In genomic region chr15:77481670-77482069, GRCh38 we compare ENCODE assay signal across 16 cellular contexts.
DNase-seq lines count a peak whose midpoint lies in the region; ATAC-seq, FAIRE-seq and TF ChIP-seq lines count a peak whose summit lies in the region.
"Had no signal": no experiment of that assay in that cellular context is flagged by ENCODE, and none has a peak within 500 bp of the region (broad histone marks: within the 10 kb centered on the region; RNA-seq: fewer than 3 reads in every experiment).

No MANE protein-coding gene starts in this region.

- H3K9me3 ChIP-seq in gastroesophageal sphincter: no peaks in the 10 kb centered on the region
- H3K9me3 ChIP-seq in CD4-positive, alpha-beta T cell (ENCODE audit: control insufficient read depth, low read length): no peaks in the 10 kb centered on the region
- H3K9me3 ChIP-seq: BE2C, esophagus muscularis mucosa had no signal

- peaks cover 17 to 55% (median 19%) of the 10 kb centered on the region in 3 donors for H3K4me1 ChIP-seq in gastroesophageal sphincter
- H3K4me1 ChIP-seq: BE2C had no signal

- H3K4me3 ChIP-seq in epithelial cell of esophagus (ENCODE audit: low read length) (no peak overlapping the region), gastroesophageal sphincter (no peak overlapping the region)
- H3K4me3 ChIP-seq: esophagus muscularis mucosa had no signal

- in situ Hi-C loops in GM13976 (cut with MboI; ENCODE audit: low sequenced_read_pairs, unreplicated experiment): no loop called here

- POLR2A ChIA-PET in CD4-positive, alpha-beta T cell (lab: Charles Lee): no interaction called here

- no peak overlapping the region for H3K4me3 Mint-ChIP-seq in CD4-positive, alpha-beta T cell
- H3K4me3 Mint-ChIP-seq: activated T-helper 17 cell treated with anti-CD3 and anti-CD28 coated beads, Interleukin-2, amount 50 U/mL, for 72 hours had no signal

- FAIRE-seq in D721Med (lab: Jason Lieb, UNC): no peak

- no peak overlapping the region for H3K27ac Mint-ChIP-seq in CD4-positive, alpha-beta T cell
- H3K27ac Mint-ChIP-seq: activated T-helper 17 cell treated with anti-CD3 and anti-CD28 coated beads, Interleukin-2, amount 50 U/mL, for 72 hours had no signal

- TF ChIP-seq CTCF in epithelial cell of esophagus (IDR thresholded peaks at IDR 0.05; ENCODE audit: insufficient read depth, low read depth, low read length, missing control alignments): no peak
- TF ChIP-seq CTCF in GM13976 (IDR thresholded peaks at IDR 0.05; ENCODE audit: borderline replicate concordance, control extremely low read depth, extremely low read depth, insufficient read depth, missing control alignments): no peak
- TF ChIP-seq CTCF in gastroesophageal sphincter (IDR thresholded peaks at IDR 0.05): no peak
- no peak for TF ChIP-seq CTCF in D721Med (IDR thresholded peaks at IDR 0.05; ENCODE audit: insufficient read depth, missing control alignments)
- no peak for TF ChIP-seq CTCF in CD4-positive, alpha-beta T cell (IDR thresholded peaks at IDR 0.05)

- H3K36me3 ChIP-seq in gastroesophageal sphincter: peaks cover 2 to 61% of the 10 kb centered on the region in 2 donors

- CTCF ChIA-PET in CD4-positive, alpha-beta T cell (lab: Charles Lee): no interaction called here

- intact Hi-C loops in CD4-positive, alpha-beta T cell (cut with DNase I, micrococcal nuclease): no loop called here

- no peak for TF ChIP-seq POLR2A in gastroesophageal sphincter (IDR thresholded peaks at IDR 0.05)

- H3K27me3 Mint-ChIP-seq in CD4-positive, alpha-beta T cell: no peaks in the 10 kb centered on the region
- H3K27me3 Mint-ChIP-seq: activated T-helper 17 cell treated with anti-CD3 and anti-CD28 coated beads, Interleukin-2, amount 50 U/mL, for 72 hours had no signal

- H3K9me3 Mint-ChIP-seq in CD4-positive, alpha-beta T cell: no peaks in the 10 kb centered on the region
- H3K9me3 Mint-ChIP-seq: activated T-helper 17 cell treated with anti-CD3 and anti-CD28 coated beads, Interleukin-2, amount 50 U/mL, for 72 hours had no signal

- DNase-seq in EH (ENCODE audit: low read depth) (peak; percentile 84), NCI-H446 (lab: John Stamatoyannopoulos, UW) (peak; percentile 44 to 68), epithelial cell of esophagus (ENCODE audit: low read depth) (peak; percentile 68), lung microvascular endothelial cell (ENCODE audit: low read depth in 2 of 2) (peak; percentile 90 to 94), GM13976 (ENCODE audit: low spot score) (no peak), D721Med (ENCODE audit: insufficient read length, low spot score) (no peak)
- no peak for DNase-seq in CD4-positive, alpha-beta T cell
- DNase-seq: BE2C; caudate nucleus; NCI-H1092; occipital lobe; stimulated activated CD4-positive, alpha-beta T cell treated with anti-CD3 and anti-CD28 coated beads, Interleukin-4, amount 100 ng/mL, for 24 hours; stimulated activated naive CD8-positive, alpha-beta T cell treated with anti-CD3 and anti-CD28 coated beads, Interleukin-15, Interleukin-2, amounts not matched to agents 100 U/mL and 50 U/mL, for 24 hours had no signal

- peaks cover 2% of the 10 kb centered on the region for H3K4me1 Mint-ChIP-seq in CD4-positive, alpha-beta T cell (ENCODE audit: low read depth)

- H3K27ac ChIP-seq in gastroesophageal sphincter: peak overlapping the region in 2 of 4 donors; percentile 4 to 23
- no peak overlapping the region for H3K27ac ChIP-seq in CD4-positive, alpha-beta T cell (ENCODE audit: low read depth, low read length)

- TF ChIP-seq EP300 in gastroesophageal sphincter (IDR thresholded peaks at IDR 0.05): no peak

- no peak for ATAC-seq in gastroesophageal sphincter
- ATAC-seq in CD4-positive, alpha-beta T cell (ENCODE audit: poor library complexity): no peak
- ATAC-seq: activated T-helper 17 cell treated with anti-CD3 and anti-CD28 coated beads, Interleukin-2, amount 50 U/mL, for 72 hours; stimulated activated naive CD8-positive, alpha-beta T cell treated with anti-CD3 and anti-CD28 coated beads, Interleukin-15, Interleukin-2, amounts not matched to agents 100 U/mL and 50 U/mL, for 24 hours had no signal

- no peaks in the 10 kb centered on the region for H3K27me3 ChIP-seq in gastroesophageal sphincter
- H3K27me3 ChIP-seq in CD4-positive, alpha-beta T cell (ENCODE audit: control insufficient read depth, insufficient read depth, low read length): no peaks in the 10 kb centered on the region
- H3K27me3 ChIP-seq: BE2C, esophagus muscularis mucosa had no signal

- 8 to 10% methylated on average over 1 of the region's 1 CpG for WGBS in gastroesophageal sphincter (ENCODE audit: low coverage in 1 of 2), 2 donors

- peaks cover 86% of the 10 kb centered on the region for H3K36me3 Mint-ChIP-seq in CD4-positive, alpha-beta T cell (ENCODE audit: low read depth)

Comparison
In these comparisons a context has a peak if more than half of its experiments do, and no peak if none do; other contexts are left out.
1. DNase-seq: peak in EH (single experiment), NCI-H446 (2 of 2), epithelial cell of esophagus (single experiment) and lung microvascular endothelial cell (2 of 2); none in GM13976 (single experiment), D721Med (single experiment) and CD4-positive, alpha-beta T cell (0 of 10).